ENCODE assay signal across 1 cellular context in genomic region chr20:1371235-1371782, GRCh38.
TF ChIP-seq lines count a peak whose summit lies in the region.

No MANE protein-coding gene starts in this region.

TF ChIP-seq in IMR-90, 13 proteins besides CTCF, POLR2A, EP300 and RAD21:
- no peak for TF ChIP-seq NFE2L2 (IDR thresholded peaks at IDR 0.05; ENCODE audit: low read depth, low read length)
- TF ChIP-seq CEBPB (IDR thresholded peaks at IDR 0.05; ENCODE audit: low read depth, low read length) = peak; percentile 85
